In genomic region chr9:127455299-127455992, GRCh38 we compare ENCODE assay signal across 1 cellular context.
TF ChIP-seq lines count a peak whose summit lies in the region.

No MANE protein-coding gene starts in this region.

TF ChIP-seq in HepG2, 621 proteins besides CTCF, POLR2A, EP300 and RAD21:
- TF ChIP-seq ATF3 (CRISPR knock-in tag; IDR thresholded peaks at IDR 0.05) (no peak), PHF20 (CRISPR knock-in tag; IDR thresholded peaks at IDR 0.05) (no peak), ZNF761 (CRISPR knock-in tag; conservative IDR thresholded peaks at IDR 0.05) (no peak), ZNF407 (CRISPR knock-in tag; IDR thresholded peaks at IDR 0.05; ENCODE audit: not compliant biosample characterization) (no peak), ZBTB33 (CRISPR knock-in tag; IDR thresholded peaks at IDR 0.05) (peak; percentile 37; the same call in 1 of the 2 replicates), FLYWCH1 (CRISPR knock-in tag; IDR thresholded peaks at IDR 0.05) (no peak), CENPT (CRISPR knock-in tag; IDR thresholded peaks at IDR 0.05; ENCODE audit: low read depth) (no peak), STAG1 (CRISPR knock-in tag; IDR thresholded peaks at IDR 0.05) (peak; percentile 31), TAF1 (CRISPR knock-in tag; IDR thresholded peaks at IDR 0.05) (no peak), AGO1 (IDR thresholded peaks at IDR 0.05; ENCODE audit: low read depth, low read length, poor library complexity, severe bottlenecking) (no peak), ZMYM4 (CRISPR knock-in tag; IDR thresholded peaks at IDR 0.05) (no peak)
